ENCODE assay signal across 1 cellular context in the genomic region with DNA sequence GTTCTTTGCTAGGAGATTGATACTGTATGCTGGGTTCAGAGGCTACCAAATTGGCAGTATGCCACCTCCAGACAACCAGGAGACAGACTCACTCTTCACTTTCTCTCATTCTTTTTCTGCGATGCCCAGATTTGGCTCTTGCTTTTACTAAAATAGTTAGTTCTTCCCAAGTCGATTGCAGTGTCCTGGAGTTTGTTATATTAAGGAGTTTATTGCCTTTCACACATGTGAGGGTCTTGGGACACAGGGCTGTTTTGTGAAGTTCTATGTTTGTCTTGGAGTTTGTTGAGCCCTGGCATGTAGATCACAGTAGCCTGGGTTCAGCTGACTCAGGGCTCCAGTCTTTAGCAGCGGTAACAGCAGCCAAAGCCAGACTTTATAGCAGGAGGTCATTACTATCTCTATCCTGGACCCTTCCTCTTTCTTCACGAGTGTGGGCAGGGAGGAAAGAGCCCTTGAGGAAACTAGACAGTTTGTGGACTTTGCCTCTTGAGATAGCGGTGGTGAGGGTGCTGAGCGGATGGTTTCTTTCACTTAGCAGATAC.
A peak's percentile ranks its signal among the peaks of the same experiment; 100 is the strongest.
TF ChIP-seq lines count a peak whose summit lies in the region.

No MANE protein-coding gene starts in this region.

TF ChIP-seq in IMR-90, 13 proteins besides CTCF, POLR2A, EP300 and RAD21:
- no peak for TF ChIP-seq CEBPB (IDR thresholded peaks at IDR 0.05; ENCODE audit: low read depth, low read length)
- no peak for TF ChIP-seq FOS (IDR thresholded peaks at IDR 0.05; ENCODE audit: low read depth, low read length)
- peak; percentile 57 for TF ChIP-seq MAFK (IDR thresholded peaks at IDR 0.05; ENCODE audit: low read depth, low read length)
